ENCODE assay signal across 21 cellular contexts in the genomic region with DNA sequence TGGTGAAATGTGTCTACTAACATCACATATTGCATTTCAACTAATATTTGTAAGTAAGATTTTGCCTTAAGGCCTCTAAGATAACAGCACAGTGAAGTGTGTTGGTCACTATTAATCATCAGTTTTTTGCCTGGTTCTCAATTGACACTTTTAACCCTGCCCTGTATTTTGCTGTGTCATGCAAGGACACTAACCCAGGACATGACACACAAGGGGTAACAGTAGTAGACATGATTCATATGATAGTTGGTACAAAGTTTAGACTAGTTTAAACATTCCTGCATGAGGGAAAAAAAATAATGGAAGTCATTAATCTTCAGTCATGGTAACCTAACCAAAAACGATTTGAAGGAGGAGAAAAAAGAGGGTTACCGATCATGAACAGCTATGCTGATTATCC.
DNase-seq lines count a peak whose midpoint lies in the region; ATAC-seq and TF ChIP-seq lines count a peak whose summit lies in the region.
"Had no signal": no experiment of that assay in that cellular context is flagged by ENCODE, and none has a peak within 500 bp of the region (broad histone marks: within the 10 kb centered on the region; RNA-seq: fewer than 3 reads in every experiment).

No MANE protein-coding gene starts in this region.

- intact Hi-C loops in heart right ventricle (cut with DNase I) = no loop called here

- H3K4me3 ChIP-seq in epithelial cell of esophagus (ENCODE audit: low read length) (no peak overlapping the region), heart right ventricle (no peak overlapping the region), SJCRH30 (no peak overlapping the region)
- H3K4me3 ChIP-seq: GM12878, vagina had no signal

- H3K4me1 ChIP-seq in heart right ventricle = no peaks in the 10 kb centered on the region
- H3K4me1 ChIP-seq in SJCRH30 = no peaks in the 10 kb centered on the region
- H3K4me1 ChIP-seq: vagina had no signal

- ATAC-seq in heart right ventricle = no peak
- no peak for ATAC-seq in HG02970 (IDR thresholded peaks at IDR 0.05; ENCODE audit: low FRiP score, unreplicated experiment)
- ATAC-seq: GM12878 had no signal

- 88 to 95% methylated on average over 2 of the region's 2 CpGs for WGBS in heart right ventricle, 2 donors

- peaks cover 0 to 4% (median 0%) of the 10 kb centered on the region in 11 donors for H3K9me3 ChIP-seq in heart right ventricle
- H3K9me3 ChIP-seq in SJCRH30 (replicated peaks) = no peaks in the 10 kb centered on the region
- H3K9me3 ChIP-seq: vagina had no signal

- H3K36me3 ChIP-seq in heart right ventricle (no peaks in the 10 kb centered on the region), SJCRH30 (no peaks in the 10 kb centered on the region)
- H3K36me3 ChIP-seq: vagina, WERI-Rb-1 had no signal

- TF ChIP-seq CTCF in epithelial cell of esophagus (IDR thresholded peaks at IDR 0.05; ENCODE audit: insufficient read depth, low read depth, low read length, missing control alignments) (no peak), heart right ventricle (IDR thresholded peaks at IDR 0.05) (no peak)

- no peaks in the 10 kb centered on the region for H3K27me3 ChIP-seq in heart right ventricle
- H3K27me3 ChIP-seq in SJCRH30 = 0 out of 2 replicates have a peak, but pooled peaks cover 2% of the 10 kb centered on the region
- H3K27me3 ChIP-seq: vagina had no signal

- DNase-seq in ELR (ENCODE audit: low read depth) (peak; percentile 68), NCI-H460 (ENCODE audit: extremely low read depth, low read depth) (peak; percentile 93), epithelial cell of esophagus (ENCODE audit: low read depth) (peak; percentile 83), myocyte (ENCODE audit: low read depth) (peak; percentile 9), DMS79 (lab: John Stamatoyannopoulos, UW) (no peak), heart right ventricle (no peak), SJCRH30 (no peak)
- DNase-seq: activated CD4-positive, alpha-beta T cell treated with anti-CD3 and anti-CD28 coated beads, Interleukin-2, amount 50 U/mL, for 48 hours; activated naive CD4-positive, alpha-beta T cell treated with anti-CD3 and anti-CD28 coated beads, Interleukin-2, amount 10 ng/mL, durations not matched to agents 7 days and 5 days; activated T-cell treated with anti-CD3 and anti-CD28 coated beads, Interleukin-2, amount 50 U/mL, for 1 hour; CD8-positive, alpha-beta memory T cell; naive B cell; NCI-H187 treated with DMSO at 0.1 percent for 48 hours; NK-92 treated with Interleukin-12 subunit alpha and Interleukin-12 subunit beta, amount 100 ng/mL, for 24 hours; Right ventricle myocardium superior; stimulated activated CD4-positive, alpha-beta T cell treated with anti-CD3 and anti-CD28 coated beads, Interleukin-4, amount 100 ng/mL, for 1 hour; T-helper 1 cell; WERI-Rb-1 had no signal

- H3K27ac ChIP-seq in heart right ventricle (no peak overlapping the region), SJCRH30 (no peak overlapping the region)
- H3K27ac ChIP-seq: vagina, WERI-Rb-1 had no signal

Comparison
In these comparisons a context has a peak if more than half of its experiments do, and no peak if none do; other contexts are left out.
1. DNase-seq: peak in ELR (single experiment), NCI-H460 (single experiment), epithelial cell of esophagus (single experiment) and myocyte (single experiment); none in DMS79 (single experiment), heart right ventricle (0 of 2) and SJCRH30 (0 of 2).